12 cellular contexts compared by ENCODE assay signal in genomic region chr15:66761723-66762595, GRCh38. TPM values are rescaled to one million over a fixed set of nuclear protein-coding genes. Genes with fewer than 3 reads are reported as not detected.
DNase-seq lines count a peak whose midpoint lies in the region; TF ChIP-seq lines count a peak whose summit lies in the region.
"Had no signal": no experiment of that assay in that cellular context is flagged by ENCODE, and none has a peak within 500 bp of the region (broad histone marks: within the 10 kb centered on the region; RNA-seq: fewer than 3 reads in every experiment).

No MANE protein-coding gene starts in this region.

- H3K4me3 Mint-ChIP-seq in neural progenitor cell, result no peak overlapping the region
- H3K4me3 Mint-ChIP-seq: naive thymus-derived CD8-positive, alpha-beta T cell had no signal

- no peaks in the 10 kb centered on the region for H4K20me1 ChIP-seq in neural progenitor cell (ENCODE audit: low read depth)

- peak overlapping the region; percentile 18 for H3K27ac ChIP-seq in duodenal mucosa (ENCODE audit: low read depth, low read length)
- no peak overlapping the region for H3K27ac ChIP-seq in neural progenitor cell

- H3K36me3 ChIP-seq in duodenal mucosa (ENCODE audit: control insufficient read depth in 1 of 2, insufficient read depth in 2 of 2, low read length in 2 of 2), result no peaks in the 10 kb centered on the region
- H3K36me3 ChIP-seq in neural progenitor cell, result no peaks in the 10 kb centered on the region
- H3K36me3 ChIP-seq: HAP-1 had no signal

- H3K4me1 ChIP-seq in duodenal mucosa (ENCODE audit: control insufficient read depth in 1 of 2, insufficient read depth in 2 of 2, low read length in 2 of 2) (peaks cover 68 to 70% of the 10 kb centered on the region in 2 donors), neural progenitor cell (peaks cover 17% of the 10 kb centered on the region)

- no peak overlapping the region for H3K4me2 ChIP-seq in neural progenitor cell

- H3K27me3 Mint-ChIP-seq in neural progenitor cell (ENCODE audit: insufficient read depth, low read depth), result peaks cover 4% of the 10 kb centered on the region

- H3K27ac Mint-ChIP-seq in neural progenitor cell, result peak overlapping the region; percentile 96
- H3K27ac Mint-ChIP-seq: CD4-positive, CD25-positive, alpha-beta regulatory T cell had no signal

- peaks cover 2% of the 10 kb centered on the region for H3K36me3 Mint-ChIP-seq in neural progenitor cell
- H3K36me3 Mint-ChIP-seq: CD4-positive, CD25-positive, alpha-beta regulatory T cell; naive thymus-derived CD8-positive, alpha-beta T cell had no signal

- H2AFZ ChIP-seq in neural progenitor cell (replicated peaks), result no peak overlapping the region

- H3K9ac ChIP-seq in duodenal mucosa (ENCODE audit: low read depth in 1 of 2, low read length in 2 of 2) (no peak overlapping the region), neural progenitor cell (no peak overlapping the region)

- H3F3A ChIP-seq in neural progenitor cell (ENCODE audit: low read depth), result no peaks in the 10 kb centered on the region

- TF ChIP-seq CTCF in AG10803 (conservative IDR thresholded peaks at IDR 0.05; ENCODE audit: low read length), result no peak
- TF ChIP-seq CTCF in neural progenitor cell (IDR thresholded peaks at IDR 0.05), result no peak

- no peaks in the 10 kb centered on the region for H3K9me3 ChIP-seq in duodenal mucosa (ENCODE audit: control insufficient read depth in 1 of 2, low read length in 2 of 2)
- H3K9me3 ChIP-seq in neural progenitor cell (ENCODE audit: low read depth), result no peaks in the 10 kb centered on the region
- H3K9me3 ChIP-seq: HAP-1 had no signal

- peaks cover 2% of the 10 kb centered on the region for H3K9me3 Mint-ChIP-seq in neural progenitor cell
- H3K9me3 Mint-ChIP-seq: naive thymus-derived CD8-positive, alpha-beta T cell had no signal

- no peaks in the 10 kb centered on the region for H3K79me2 ChIP-seq in neural progenitor cell (ENCODE audit: low read depth)

- H3K4me3 ChIP-seq in AG10803 (ENCODE audit: low read length) (no peak overlapping the region), duodenal mucosa (ENCODE audit: low read depth in 1 of 2, low read length in 2 of 2) (no peak overlapping the region), neural progenitor cell (no peak overlapping the region)
- H3K4me3 ChIP-seq: HAP-1 had no signal

- H3K27me3 ChIP-seq in duodenal mucosa (ENCODE audit: control insufficient read depth in 1 of 2, insufficient read depth in 2 of 2, low read length in 2 of 2) (no peaks in the 10 kb centered on the region), neural progenitor cell (no peaks in the 10 kb centered on the region)

- DNase-seq in AG10803 (ENCODE audit: low read depth) (peak; percentile 72), LoVo (ENCODE audit: low spot score) (peak; percentile 50), neural progenitor cell (ENCODE audit: low spot score) (no peak), COLO668 (lab: John Stamatoyannopoulos, UW; ENCODE audit: unreplicated experiment) (no peak), DMS53 treated with DMSO at 0.1 percent for 48 hours (lab: John Stamatoyannopoulos, UW; ENCODE audit: unreplicated experiment) (no peak)
- no peak for DNase-seq in activated effector memory CD4-positive, alpha-beta T cell treated with Interleukin-2 at 50 U/mL for 16 hours
- no peak for DNase-seq in NK-92 treated with Interleukin-12 subunit alpha and Interleukin-12 subunit beta, amount 100 ng/mL, for 24 hours (lab: John Stamatoyannopoulos, UW)
- DNase-seq: CD4-positive, CD25-positive, alpha-beta regulatory T cell; glutamatergic neuron had no signal

- H3K4me1 Mint-ChIP-seq in neural progenitor cell, result peaks cover 34% of the 10 kb centered on the region

RNA-seq across cellular contexts. Expression of gene SMAD6, which starts 59.9 kb away (rescaled TPM):
- 3.4 and 9.4 TPM in 2 replicates for total RNA-seq in neural progenitor cell (ENCODE audit: low replicate concordance)

Comparison
In these comparisons a context has a peak if more than half of its experiments do, and no peak if none do; other contexts are left out.
1. DNase-seq: peak in AG10803 (single experiment) and LoVo (single experiment); none in neural progenitor cell (single experiment), COLO668 (single experiment), DMS53 treated with DMSO at 0.1 percent for 48 hours (single experiment), activated effector memory CD4-positive, alpha-beta T cell treated with Interleukin-2 at 50 U/mL for 16 hours (single experiment) and NK-92 treated with Interleukin-12 subunit alpha and Interleukin-12 subunit beta, amount 100 ng/mL, for 24 hours (single experiment).